1 cellular context compared by ENCODE assay signal in genomic region chr16:84138824-84139627, GRCh38.
TF ChIP-seq lines count a peak whose summit lies in the region.

No MANE protein-coding gene starts in this region.

TF ChIP-seq in K562, 482 proteins besides CTCF, POLR2A, EP300 and RAD21 (continued from another document and continues in another):
- TF ChIP-seq ARNT (IDR thresholded peaks at IDR 0.05), result peak in 1 of 2 experiments; percentile 57; a peak in 3 of 4 replicates
- TF ChIP-seq BHLHE40 (IDR thresholded peaks at IDR 0.05; ENCODE audit: low read length), result peak; percentile 94
- TF ChIP-seq GTF2E2 (tag; IDR thresholded peaks at IDR 0.05), result peak; percentile 95
- peak; percentile 23 to 80; a peak in 3 of 4 replicates for TF ChIP-seq FOXK2 (conservative IDR thresholded peaks at IDR 0.05 in 1 of 2, IDR thresholded peaks at IDR 0.05 in 1 of 2; ENCODE audit: low read depth in 2 of 2)
- TF ChIP-seq EP400 (IDR thresholded peaks at IDR 0.05), result peak; percentile 82
- TF ChIP-seq MITF (IDR thresholded peaks at IDR 0.05), result 0 out of 2 replicates have a peak, but pooled peaks have one; percentile 60
- TF ChIP-seq ZNF449 (CRISPR knock-in tag; IDR thresholded peaks at IDR 0.05), result peak; percentile 58; the same call in 1 of the 2 replicates
- peak; percentile 72 for TF ChIP-seq BACH1 (tag; IDR thresholded peaks at IDR 0.05)
- peak; percentile 46; the same call in 1 of the 2 replicates for TF ChIP-seq POLR2G (IDR thresholded peaks at IDR 0.05; ENCODE audit: low read depth, low read length)
- TF ChIP-seq THRAP3 (IDR thresholded peaks at IDR 0.05; ENCODE audit: borderline replicate concordance), result no peak
- TF ChIP-seq L3MBTL2 (IDR thresholded peaks at IDR 0.05), result peak; percentile 90
- TF ChIP-seq PHTF2 (CRISPR knock-in tag; IDR thresholded peaks at IDR 0.05), result no peak; the same call in 1 of the 2 replicates
- TF ChIP-seq ZNF212 (CRISPR knock-in tag; IDR thresholded peaks at IDR 0.05), result 0 out of 2 replicates have a peak, but pooled peaks have one; percentile 69
- TF ChIP-seq TAF7 (tag; IDR thresholded peaks at IDR 0.05), result peak; percentile 44; the same call in 1 of the 2 replicates
- TF ChIP-seq LARP7 (IDR thresholded peaks at IDR 0.05), result peak; percentile 7; the same call in 1 of the 2 replicates
- TF ChIP-seq AFF1 (IDR thresholded peaks at IDR 0.05; ENCODE audit: low read depth in 1 of 2, partially characterized antibody in 2 of 2), result peak; percentile 64 to 89
- peak; percentile 59; the same call in 1 of the 2 replicates for TF ChIP-seq CREB3 (tag; conservative IDR thresholded peaks at IDR 0.05; ENCODE audit: low read depth)
- no peak for TF ChIP-seq MCM2 (IDR thresholded peaks at IDR 0.05; ENCODE audit: low read depth)
- TF ChIP-seq ZKSCAN1 (IDR thresholded peaks at IDR 0.05; ENCODE audit: low read depth, low read length), result no peak
- peak; percentile 84 for TF ChIP-seq NFE2 (IDR thresholded peaks at IDR 0.05; ENCODE audit: low read depth)
- peak; percentile 54; the same call in 1 of the 2 replicates for TF ChIP-seq HINFP (tag; conservative IDR thresholded peaks at IDR 0.05; ENCODE audit: low read depth)
- no peak for TF ChIP-seq PCBP2 (IDR thresholded peaks at IDR 0.05; ENCODE audit: low read depth, low read length, poor library complexity, severe bottlenecking)
- TF ChIP-seq GATA2 (CRISPR knock-in tag; IDR thresholded peaks at IDR 0.05), result peak; percentile 75
- TF ChIP-seq TAF9B (IDR thresholded peaks at IDR 0.05; ENCODE audit: partially characterized antibody), result peak; percentile 69
- TF ChIP-seq JUND (IDR thresholded peaks at IDR 0.05; ENCODE audit: borderline replicate concordance, low read depth, low read length), result peak; percentile 73; the same call in 1 of the 2 replicates
- peak; percentile 74; the same call in 2 of the 3 replicates for TF ChIP-seq JUND (tag; IDR thresholded peaks at IDR 0.05; ENCODE audit: borderline replicate concordance, low read depth, low read length)
- TF ChIP-seq TSHZ1 (CRISPR knock-in tag; IDR thresholded peaks at IDR 0.05), result 0 out of 2 replicates have a peak, but pooled peaks have one; percentile 29
- TF ChIP-seq STAT5B (CRISPR knock-in tag; IDR thresholded peaks at IDR 0.05), result no peak
- TF ChIP-seq CHD1 (IDR thresholded peaks at IDR 0.05; ENCODE audit: low read length), result peak; percentile 67
- TF ChIP-seq ZNF12 (CRISPR knock-in tag; IDR thresholded peaks at IDR 0.05), result 0 out of 2 replicates have a peak, but pooled peaks have one; percentile 71
- TF ChIP-seq ZNF444 (CRISPR knock-in tag; IDR thresholded peaks at IDR 0.05), result no peak
- no peak for TF ChIP-seq HDAC3 (IDR thresholded peaks at IDR 0.05; ENCODE audit: borderline replicate concordance, partially characterized antibody)
- peak; percentile 83 for TF ChIP-seq DPF2 (IDR thresholded peaks at IDR 0.05)
- TF ChIP-seq CEBPG (CRISPR knock-in tag; IDR thresholded peaks at IDR 0.05), result peak; percentile 97; the same call in 1 of the 2 replicates
- peak in 1 of 2 experiments; percentile 98; a peak in 1 of 4 replicates for TF ChIP-seq CEBPG (tag; conservative IDR thresholded peaks at IDR 0.05 in 1 of 2, IDR thresholded peaks at IDR 0.05 in 1 of 2)
- no peak for TF ChIP-seq TARDBP (IDR thresholded peaks at IDR 0.05)
- no peak for TF ChIP-seq ATF1 (CRISPR knock-in tag; IDR thresholded peaks at IDR 0.05)
- TF ChIP-seq ATF1 (tag; IDR thresholded peaks at IDR 0.05), result peak; percentile 90
- TF ChIP-seq E2F6 (IDR thresholded peaks at IDR 0.05; ENCODE audit: borderline replicate concordance in 1 of 2, extremely low read depth in 1 of 2, insufficient read depth in 1 of 2, insufficient read length in 1 of 2, low read depth in 1 of 2, low read length in 1 of 2, poor library complexity in 1 of 2, severe bottlenecking in 1 of 2), result peak in 1 of 2 experiments; percentile 36
- 0 out of 2 replicates have a peak, but pooled peaks have one; percentile 59 for TF ChIP-seq NFXL1 (CRISPR knock-in tag; IDR thresholded peaks at IDR 0.05)
